1 cellular context compared by ENCODE assay signal in genomic region chr1:177256153-177256814, GRCh38.
TF ChIP-seq lines count a peak whose summit lies in the region.

No MANE protein-coding gene starts in this region.

TF ChIP-seq in HEK293, 187 proteins besides CTCF, POLR2A, EP300 and RAD21 (continued from another document and continues in another):
- TF ChIP-seq ZNF302 (tag by site-specific recombination; IDR thresholded peaks at IDR 0.05; ENCODE audit: low read depth) (no peak), ZNF416 (tag by site-specific recombination; IDR thresholded peaks at IDR 0.05) (no peak), ZNF677 (tag by site-specific recombination; IDR thresholded peaks at IDR 0.05) (no peak), ZNF324 (tag by site-specific recombination; IDR thresholded peaks at IDR 0.05) (peak; percentile 40; the same call in 1 of the 2 replicates), ZNF169 (tag by site-specific recombination; IDR thresholded peaks at IDR 0.05) (no peak), BCL6B (tag by site-specific recombination; IDR thresholded peaks at IDR 0.05) (0 out of 2 replicates have a peak, but pooled peaks have one; percentile 8), ZXDB (tag by site-specific recombination; IDR thresholded peaks at IDR 0.05) (peak; percentile 46; the same call in 1 of the 2 replicates), ZNF24 (tag by site-specific recombination; IDR thresholded peaks at IDR 0.05) (peak; percentile 92), SCRT1 (tag by site-specific recombination; IDR thresholded peaks at IDR 0.05; ENCODE audit: borderline replicate concordance) (no peak), ZNF514 (tag by site-specific recombination; IDR thresholded peaks at IDR 0.05) (no peak), ZNF530 (tag by site-specific recombination; IDR thresholded peaks at IDR 0.05; ENCODE audit: low read depth) (no peak), ZNF37A (tag by site-specific recombination; IDR thresholded peaks at IDR 0.05) (no peak), KLF9 (tag by site-specific recombination; IDR thresholded peaks at IDR 0.05; ENCODE audit: low read depth) (peak; percentile 26; the same call in 1 of the 2 replicates), ZNF433 (tag by site-specific recombination; IDR thresholded peaks at IDR 0.05; ENCODE audit: low read depth) (no peak), ZNF449 (tag by site-specific recombination; IDR thresholded peaks at IDR 0.05) (peak; percentile 27; the same call in 1 of the 2 replicates), ZNF391 (tag by site-specific recombination; IDR thresholded peaks at IDR 0.05; ENCODE audit: borderline replicate concordance, low read depth) (peak; percentile 84; the same call in 1 of the 2 replicates), MEIS1 (CRISPR knock-in tag; IDR thresholded peaks at IDR 0.05; ENCODE audit: borderline replicate concordance) (no peak), ZNF558 (tag by site-specific recombination; IDR thresholded peaks at IDR 0.05) (peak; percentile 85; the same call in 1 of the 2 replicates), ZFHX2 (tag by site-specific recombination; conservative IDR thresholded peaks at IDR 0.05) (peak; percentile 54), ZNF174 (tag by site-specific recombination; IDR thresholded peaks at IDR 0.05) (no peak), ZNF621 (tag by site-specific recombination; IDR thresholded peaks at IDR 0.05) (no peak), ZNF660 (tag by site-specific recombination; IDR thresholded peaks at IDR 0.05) (peak; percentile 79; the same call in 1 of the 2 replicates), ZNF664 (tag by site-specific recombination; IDR thresholded peaks at IDR 0.05) (no peak), ZNF335 (tag by site-specific recombination; conservative IDR thresholded peaks at IDR 0.05) (peak; percentile 59), ZNF837 (tag by site-specific recombination; IDR thresholded peaks at IDR 0.05) (no peak), KLF16 (tag by site-specific recombination; IDR thresholded peaks at IDR 0.05) (no peak), ZNF639 (tag by site-specific recombination; IDR thresholded peaks at IDR 0.05) (peak; percentile 92)
- TF ChIP-seq, protein P1, sequence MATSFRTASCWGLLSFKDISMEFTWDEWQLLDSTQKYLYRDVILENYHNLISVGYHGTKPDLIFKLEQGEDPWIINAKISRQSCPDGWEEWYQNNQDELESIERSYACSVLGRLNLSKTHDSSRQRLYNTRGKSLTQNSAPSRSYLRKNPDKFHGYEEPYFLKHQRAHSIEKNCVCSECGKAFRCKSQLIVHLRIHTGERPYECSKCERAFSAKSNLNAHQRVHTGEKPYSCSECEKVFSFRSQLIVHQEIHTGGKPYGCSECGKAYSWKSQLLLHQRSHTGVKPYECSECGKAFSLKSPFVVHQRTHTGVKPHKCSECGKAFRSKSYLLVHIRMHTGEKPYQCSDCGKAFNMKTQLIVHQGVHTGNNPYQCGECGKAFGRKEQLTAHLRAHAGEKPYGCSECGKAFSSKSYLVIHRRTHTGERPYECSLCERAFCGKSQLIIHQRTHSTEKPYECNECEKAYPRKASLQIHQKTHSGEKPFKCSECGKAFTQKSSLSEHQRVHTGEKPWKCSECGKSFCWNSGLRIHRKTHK (tag by site-specific recombination; IDR thresholded peaks at IDR 0.05), result no peak
- TF ChIP-seq, protein P2, sequence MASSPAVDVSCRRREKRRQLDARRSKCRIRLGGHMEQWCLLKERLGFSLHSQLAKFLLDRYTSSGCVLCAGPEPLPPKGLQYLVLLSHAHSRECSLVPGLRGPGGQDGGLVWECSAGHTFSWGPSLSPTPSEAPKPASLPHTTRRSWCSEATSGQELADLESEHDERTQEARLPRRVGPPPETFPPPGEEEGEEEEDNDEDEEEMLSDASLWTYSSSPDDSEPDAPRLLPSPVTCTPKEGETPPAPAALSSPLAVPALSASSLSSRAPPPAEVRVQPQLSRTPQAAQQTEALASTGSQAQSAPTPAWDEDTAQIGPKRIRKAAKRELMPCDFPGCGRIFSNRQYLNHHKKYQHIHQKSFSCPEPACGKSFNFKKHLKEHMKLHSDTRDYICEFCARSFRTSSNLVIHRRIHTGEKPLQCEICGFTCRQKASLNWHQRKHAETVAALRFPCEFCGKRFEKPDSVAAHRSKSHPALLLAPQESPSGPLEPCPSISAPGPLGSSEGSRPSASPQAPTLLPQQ (tag by site-specific recombination; IDR thresholded peaks at IDR 0.05), result peak; percentile 58; the same call in 1 of the 2 replicates
- TF ChIP-seq, protein P3, sequence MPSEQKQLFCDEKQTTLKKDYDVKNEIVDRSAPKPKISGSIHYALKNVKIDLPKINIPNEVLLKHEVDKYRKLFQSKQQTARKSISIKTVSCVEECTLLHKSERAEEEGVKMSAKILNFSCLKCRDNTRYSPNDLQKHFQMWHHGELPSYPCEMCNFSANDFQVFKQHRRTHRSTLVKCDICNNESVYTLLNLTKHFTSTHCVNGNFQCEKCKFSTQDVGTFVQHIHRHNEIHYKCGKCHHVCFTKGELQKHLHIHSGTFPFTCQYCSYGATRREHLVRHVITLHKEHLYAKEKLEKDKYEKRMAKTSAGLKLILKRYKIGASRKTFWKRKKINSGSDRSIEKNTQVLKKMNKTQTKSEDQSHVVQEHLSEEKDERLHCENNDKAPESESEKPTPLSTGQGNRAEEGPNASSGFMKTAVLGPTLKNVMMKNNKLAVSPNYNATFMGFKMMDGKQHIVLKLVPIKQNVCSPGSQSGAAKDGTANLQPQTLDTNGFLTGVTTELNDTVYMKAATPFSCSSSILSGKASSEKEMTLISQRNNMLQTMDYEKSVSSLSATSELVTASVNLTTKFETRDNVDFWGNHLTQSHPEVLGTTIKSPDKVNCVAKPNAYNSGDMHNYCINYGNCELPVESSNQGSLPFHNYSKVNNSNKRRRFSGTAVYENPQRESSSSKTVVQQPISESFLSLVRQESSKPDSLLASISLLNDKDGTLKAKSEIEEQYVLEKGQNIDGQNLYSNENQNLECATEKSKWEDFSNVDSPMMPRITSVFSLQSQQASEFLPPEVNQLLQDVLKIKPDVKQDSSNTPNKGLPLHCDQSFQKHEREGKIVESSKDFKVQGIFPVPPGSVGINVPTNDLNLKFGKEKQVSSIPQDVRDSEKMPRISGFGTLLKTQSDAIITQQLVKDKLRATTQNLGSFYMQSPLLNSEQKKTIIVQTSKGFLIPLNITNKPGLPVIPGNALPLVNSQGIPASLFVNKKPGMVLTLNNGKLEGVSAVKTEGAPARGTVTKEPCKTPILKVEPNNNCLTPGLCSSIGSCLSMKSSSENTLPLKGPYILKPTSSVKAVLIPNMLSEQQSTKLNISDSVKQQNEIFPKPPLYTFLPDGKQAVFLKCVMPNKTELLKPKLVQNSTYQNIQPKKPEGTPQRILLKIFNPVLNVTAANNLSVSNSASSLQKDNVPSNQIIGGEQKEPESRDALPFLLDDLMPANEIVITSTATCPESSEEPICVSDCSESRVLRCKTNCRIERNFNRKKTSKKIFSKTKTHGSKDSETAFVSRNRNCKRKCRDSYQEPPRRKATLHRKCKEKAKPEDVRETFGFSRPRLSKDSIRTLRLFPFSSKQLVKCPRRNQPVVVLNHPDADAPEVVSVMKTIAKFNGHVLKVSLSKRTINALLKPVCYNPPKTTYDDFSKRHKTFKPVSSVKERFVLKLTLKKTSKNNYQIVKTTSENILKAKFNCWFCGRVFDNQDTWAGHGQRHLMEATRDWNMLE (tag by site-specific recombination; conservative IDR thresholded peaks at IDR 0.05; ENCODE audit: low read depth), result 0 out of 2 replicates have a peak, but pooled peaks have one; percentile 29
- TF ChIP-seq, protein P4, sequence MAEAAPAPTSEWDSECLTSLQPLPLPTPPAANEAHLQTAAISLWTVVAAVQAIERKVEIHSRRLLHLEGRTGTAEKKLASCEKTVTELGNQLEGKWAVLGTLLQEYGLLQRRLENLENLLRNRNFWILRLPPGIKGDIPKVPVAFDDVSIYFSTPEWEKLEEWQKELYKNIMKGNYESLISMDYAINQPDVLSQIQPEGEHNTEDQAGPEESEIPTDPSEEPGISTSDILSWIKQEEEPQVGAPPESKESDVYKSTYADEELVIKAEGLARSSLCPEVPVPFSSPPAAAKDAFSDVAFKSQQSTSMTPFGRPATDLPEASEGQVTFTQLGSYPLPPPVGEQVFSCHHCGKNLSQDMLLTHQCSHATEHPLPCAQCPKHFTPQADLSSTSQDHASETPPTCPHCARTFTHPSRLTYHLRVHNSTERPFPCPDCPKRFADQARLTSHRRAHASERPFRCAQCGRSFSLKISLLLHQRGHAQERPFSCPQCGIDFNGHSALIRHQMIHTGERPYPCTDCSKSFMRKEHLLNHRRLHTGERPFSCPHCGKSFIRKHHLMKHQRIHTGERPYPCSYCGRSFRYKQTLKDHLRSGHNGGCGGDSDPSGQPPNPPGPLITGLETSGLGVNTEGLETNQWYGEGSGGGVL (tag by site-specific recombination; IDR thresholded peaks at IDR 0.05), result peak; percentile 89
- TF ChIP-seq, protein P5, sequence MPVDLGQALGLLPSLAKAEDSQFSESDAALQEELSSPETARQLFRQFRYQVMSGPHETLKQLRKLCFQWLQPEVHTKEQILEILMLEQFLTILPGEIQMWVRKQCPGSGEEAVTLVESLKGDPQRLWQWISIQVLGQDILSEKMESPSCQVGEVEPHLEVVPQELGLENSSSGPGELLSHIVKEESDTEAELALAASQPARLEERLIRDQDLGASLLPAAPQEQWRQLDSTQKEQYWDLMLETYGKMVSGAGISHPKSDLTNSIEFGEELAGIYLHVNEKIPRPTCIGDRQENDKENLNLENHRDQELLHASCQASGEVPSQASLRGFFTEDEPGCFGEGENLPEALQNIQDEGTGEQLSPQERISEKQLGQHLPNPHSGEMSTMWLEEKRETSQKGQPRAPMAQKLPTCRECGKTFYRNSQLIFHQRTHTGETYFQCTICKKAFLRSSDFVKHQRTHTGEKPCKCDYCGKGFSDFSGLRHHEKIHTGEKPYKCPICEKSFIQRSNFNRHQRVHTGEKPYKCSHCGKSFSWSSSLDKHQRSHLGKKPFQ (tag by site-specific recombination; IDR thresholded peaks at IDR 0.05), result no peak
- TF ChIP-seq, protein P6, sequence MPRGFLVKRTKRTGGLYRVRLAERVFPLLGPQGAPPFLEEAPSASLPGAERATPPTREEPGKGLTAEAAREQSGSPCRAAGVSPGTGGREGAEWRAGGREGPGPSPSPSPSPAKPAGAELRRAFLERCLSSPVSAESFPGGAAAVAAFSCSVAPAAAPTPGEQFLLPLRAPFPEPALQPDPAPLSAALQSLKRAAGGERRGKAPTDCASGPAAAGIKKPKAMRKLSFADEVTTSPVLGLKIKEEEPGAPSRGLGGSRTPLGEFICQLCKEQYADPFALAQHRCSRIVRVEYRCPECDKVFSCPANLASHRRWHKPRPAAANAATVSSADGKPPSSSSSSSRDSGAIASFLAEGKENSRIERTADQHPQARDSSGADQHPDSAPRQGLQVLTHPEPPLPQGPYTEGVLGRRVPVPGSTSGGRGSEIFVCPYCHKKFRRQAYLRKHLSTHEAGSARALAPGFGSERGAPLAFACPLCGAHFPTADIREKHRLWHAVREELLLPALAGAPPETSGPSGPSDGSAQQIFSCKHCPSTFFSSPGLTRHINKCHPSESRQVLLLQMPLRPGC (tag by site-specific recombination; IDR thresholded peaks at IDR 0.05), result no peak; the same call in 1 of the 2 replicates
